Comparison of ENCODE assay signal across 29 cellular contexts in the genomic region with DNA sequence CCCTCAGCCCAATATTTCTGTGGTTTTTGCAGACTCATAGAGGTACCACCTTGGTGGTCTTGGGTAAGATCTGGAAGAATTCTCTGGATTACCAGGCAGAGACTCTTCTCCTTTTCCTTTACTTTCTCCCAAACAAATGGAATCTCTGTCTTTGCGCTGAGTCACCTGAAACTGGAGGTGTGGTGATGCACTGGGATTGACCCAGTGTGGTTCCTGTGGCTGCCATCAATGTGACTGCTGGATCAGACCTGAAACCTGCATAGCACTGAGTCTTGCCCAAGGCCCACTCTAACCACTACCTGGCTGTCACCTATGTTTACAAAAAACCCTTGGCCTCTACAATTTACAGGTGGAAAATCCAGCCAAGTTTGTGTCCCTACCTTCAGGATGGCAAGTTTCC.
"Had no signal": no experiment of that assay in that cellular context is flagged by ENCODE, and none has a peak within 500 bp of the region (broad histone marks: within the 10 kb centered on the region; RNA-seq: fewer than 3 reads in every experiment).

No MANE protein-coding gene starts in this region.

- H3K4me2 ChIP-seq: hepatocyte, smooth muscle cell had no signal

- H3K4me3 Mint-ChIP-seq: naive thymus-derived CD8-positive, alpha-beta T cell; nephron; neural crest cell; stimulated activated naive B cell treated with anti-CD40 and anti-IgM and Interleukin-4, amounts not matched to agents 10 μg/mL and 1 μg/mL and 100 μg/mL, for 72 hours; type B pancreatic cell had no signal

- H3K27me3 Mint-ChIP-seq: stimulated activated naive B cell treated with anti-CD40 and anti-IgM and Interleukin-4, amounts not matched to agents 10 μg/mL and 1 μg/mL and 100 μg/mL, for 72 hours; type B pancreatic cell had no signal

- H3K4me1 Mint-ChIP-seq: naive thymus-derived CD8-positive, alpha-beta T cell; nephron; stimulated activated naive B cell treated with anti-CD40 and anti-IgM and Interleukin-4, amounts not matched to agents 10 μg/mL and 1 μg/mL and 100 μg/mL, for 72 hours had no signal

- H3K36me3 Mint-ChIP-seq: naive thymus-derived CD8-positive, alpha-beta T cell; stimulated activated naive B cell treated with anti-CD40 and anti-IgM and Interleukin-4, amounts not matched to agents 10 μg/mL and 1 μg/mL and 100 μg/mL, for 72 hours; type B pancreatic cell had no signal

- H3K9me3 ChIP-seq: neutrophil, right lobe of liver, thoracic aorta, uterus had no signal

- H3K27me3 ChIP-seq: heart left ventricle, hepatocyte, left lung, neutrophil, right atrium auricular region, right lobe of liver, stomach, suprapubic skin, tibial nerve, uterus had no signal

- H3K27ac ChIP-seq: hepatocyte, left lung, lower lobe of right lung, neutrophil, parathyroid adenoma, psoas muscle, right atrium auricular region, right lobe of liver, stomach, suprapubic skin, thoracic aorta, tibial nerve, uterus had no signal

- H3K79me2 ChIP-seq: parathyroid adenoma had no signal

- H2AFZ ChIP-seq: hepatocyte, parathyroid adenoma had no signal

- H3K4me3 ChIP-seq: heart left ventricle, hepatocyte, left lung, lower lobe of right lung, psoas muscle, right atrium auricular region, right lobe of liver, smooth muscle cell, stomach, suprapubic skin, thoracic aorta, tibial nerve, uterus had no signal

- H3K27ac Mint-ChIP-seq: naive thymus-derived CD8-positive, alpha-beta T cell; nephron; stimulated activated naive B cell treated with anti-CD40 and anti-IgM and Interleukin-4, amounts not matched to agents 10 μg/mL and 1 μg/mL and 100 μg/mL, for 72 hours; type B pancreatic cell had no signal

- H3K9ac ChIP-seq: parathyroid adenoma had no signal

- DNase-seq: heart left ventricle; kidney glomerular epithelial cell; left colon; left lung; lower lobe of right lung; midbrain; naive thymus-derived CD8-positive, alpha-beta T cell; occipital lobe; right lobe of liver; stimulated activated CD4-positive, alpha-beta T cell treated with anti-CD3 and anti-CD28 coated beads, Interleukin-12 subunit alpha, Interleukin-12 subunit beta, amount 100 ng/mL, for 4 hours; stimulated activated CD4-positive, alpha-beta T cell treated with anti-CD3 and anti-CD28 coated beads, Interleukin-15, amount 100 ng/mL, for 24 hours; stimulated activated CD4-positive, alpha-beta T cell treated with anti-CD3 and anti-CD28 coated beads, Interleukin-2, amount 100 ng/mL, for 24 hours; stimulated activated CD4-positive, alpha-beta T cell treated with anti-CD3 and anti-CD28 coated beads, Interleukin-4, amount 100 ng/mL, for 1 hour; stimulated activated naive B cell treated with anti-CD40 and anti-IgM and Interleukin-4, amounts not matched to agents 10 μg/mL and 1 μg/mL and 100 μg/mL, for 72 hours; stimulated activated naive CD8-positive, alpha-beta T cell treated with anti-CD3 and anti-CD28 coated beads, Interleukin-15, Interleukin-2, amounts not matched to agents 100 U/mL and 50 U/mL, for 24 hours; stomach; uterus had no signal

- H3K36me3 ChIP-seq: heart left ventricle, left lung, lower lobe of right lung, neutrophil, right atrium auricular region, right lobe of liver, stomach, suprapubic skin, thoracic aorta, tibial nerve had no signal

- H3K4me1 ChIP-seq: left lung, lower lobe of right lung, parathyroid adenoma, right lobe of liver, stomach, suprapubic skin, uterus had no signal
